ENCODE assay signal across 8 cellular contexts in genomic region chr2:165203689-165204559, GRCh38. TPM values are rescaled to one million over a fixed set of nuclear protein-coding genes. Genes with fewer than 3 reads are reported as not detected.
DNase-seq lines count a peak whose midpoint lies in the region; ATAC-seq, FAIRE-seq and TF ChIP-seq lines count a peak whose summit lies in the region.

TSS of gene SCN3A (minus strand) at chr2:165204050. CDS start at chr2:165176394, 27,656 bp downstream.

- no peaks in the 10 kb centered on the region for H3K79me2 ChIP-seq in smooth muscle cell (ENCODE audit: low read depth)

- no peaks in the 10 kb centered on the region for H3K4me1 ChIP-seq in smooth muscle cell (ENCODE audit: low read depth)

- peak within 1 kb of the TSS; percentile 80 for H3K4me3 Mint-ChIP-seq in activated B cell treated with CpG ODN at 0.5 μM for 24 hours

- ATAC-seq in HG02981 (IDR thresholded peaks at IDR 0.05; ENCODE audit: unreplicated experiment) (peak; percentile 41), activated B cell treated with CpG ODN at 0.5 μM for 24 hours (ENCODE audit: low read depth) (peak; percentile 57)

- intact Hi-C loops in activated B cell treated with CpG ODN at 0.5 μM for 24 hours (cut with micrococcal nuclease), result loop anchor here (1.0 to 10.0 kb wide), 8 partner anchors 59 to 748 kb away; partner anchors contain the start of genes COBLL1 and TTC21B

- no peaks in the 10 kb centered on the region for H4K20me1 ChIP-seq in smooth muscle cell (ENCODE audit: low read depth)

- H3F3A ChIP-seq in smooth muscle cell (ENCODE audit: low read depth), result no peaks in the 10 kb centered on the region

- WGBS in smooth muscle cell (ENCODE audit: low lambda C conversion rate), result 20% methylated on average over 8 of the region's 8 CpGs

- no peak within 1 kb of the TSS for H2AFZ ChIP-seq in smooth muscle cell (ENCODE audit: low read depth)

- H3K27me3 Mint-ChIP-seq in activated B cell treated with CpG ODN at 0.5 μM for 24 hours, result no peaks in the 10 kb centered on the region

- no peaks in the 10 kb centered on the region for H3K9me3 ChIP-seq in smooth muscle cell (replicated peaks; ENCODE audit: low read depth)

- H3K9me3 Mint-ChIP-seq in activated B cell treated with CpG ODN at 0.5 μM for 24 hours, result no peaks in the 10 kb centered on the region

- POLR2A ChIA-PET in BJ (lab: Charles Lee), result interaction anchor here (0.6 kb wide), 1 partner anchor 189 kb away, joined by 5 read pairs; no protein-coding TSS in a partner anchor
- POLR2A ChIA-PET in activated B cell treated with CpG ODN at 0.5 μM for 24 hours (lab: Charles Lee), result interaction anchor here (0.6 to 1.3 kb wide), 6 partner anchors 10 to 211 kb away, joined by 3 to 12 read pairs (median 6); no protein-coding TSS in a partner anchor

- CTCF ChIA-PET in BJ (lab: Yijun Ruan, JAX) (interaction anchor here (0.8 to 4.4 kb wide), 18 partner anchors 11 to 644 kb away, joined by 3 to 28 read pairs (median 4); no protein-coding TSS in a partner anchor), activated B cell treated with CpG ODN at 0.5 μM for 24 hours (lab: Charles Lee) (interaction anchor here (0.6 to 9.0 kb wide), 19 partner anchors 9 to 670 kb away, joined by 3 to 104 read pairs (median 3); no protein-coding TSS in a partner anchor)

- no peak within 1 kb of the TSS for H3K4me2 ChIP-seq in smooth muscle cell

- peaks cover 29% of the 10 kb centered on the region for H3K4me1 Mint-ChIP-seq in activated B cell treated with CpG ODN at 0.5 μM for 24 hours

- no peak within 1 kb of the TSS for H3K9ac ChIP-seq in smooth muscle cell (ENCODE audit: low read depth)

- no peaks in the 10 kb centered on the region for H3K27me3 ChIP-seq in BJ (ENCODE audit: control insufficient read depth, insufficient read depth, low read length)
- H3K27me3 ChIP-seq in smooth muscle cell (ENCODE audit: low read depth), result no peaks in the 10 kb centered on the region

- no peaks in the 10 kb centered on the region for H3K36me3 Mint-ChIP-seq in activated B cell treated with CpG ODN at 0.5 μM for 24 hours (ENCODE audit: low read depth)

- H3K27ac ChIP-seq in smooth muscle cell (ENCODE audit: low read depth), result no peak within 1 kb of the TSS

- no peaks in the 10 kb centered on the region for H3K36me3 ChIP-seq in BJ (ENCODE audit: control insufficient read depth, insufficient read depth, low read length)
- no peaks in the 10 kb centered on the region for H3K36me3 ChIP-seq in smooth muscle cell (ENCODE audit: low read depth)

- peak; percentile 47 for FAIRE-seq in GM18507 (lab: Jason Lieb, UNC)

- DNase-seq in BJ (ENCODE audit: low read depth) (peak; percentile 7), GM18507 (ENCODE audit: extremely low spot score, insufficient read length, low read depth) (no peak), NCI-H2081 treated with DMSO at 0.1 percent for 48 hours (lab: John Stamatoyannopoulos, UW) (peak; percentile 88), activated B cell treated with CpG ODN at 0.5 μM for 24 hours (no peak), hepatic stellate cell (ENCODE audit: low spot score) (peak; percentile 5), smooth muscle cell (lab: John Stamatoyannopoulos, UW; ENCODE audit: unreplicated experiment) (no peak)
- DNase-seq in activated naive CD4-positive, alpha-beta T cell (lab: John Stamatoyannopoulos, UW), result no peak

- peak; percentile 78 for TF ChIP-seq CTCF in BJ (IDR thresholded peaks at IDR 0.05; ENCODE audit: insufficient read depth, low read depth, low read length)
- TF ChIP-seq CTCF in activated B cell treated with CpG ODN at 0.5 μM for 24 hours (IDR thresholded peaks at IDR 0.05), result no peak
- TF ChIP-seq CTCF in smooth muscle cell (IDR thresholded peaks at IDR 0.05; ENCODE audit: borderline replicate concordance, insufficient read depth, poor library complexity, severe bottlenecking), result peak; percentile 80

- H3K4me3 ChIP-seq in BJ (ENCODE audit: low read depth, low read length) (no peak within 1 kb of the TSS), smooth muscle cell (no peak within 1 kb of the TSS)

- H3K27ac Mint-ChIP-seq in activated B cell treated with CpG ODN at 0.5 μM for 24 hours, result peak within 1 kb of the TSS; percentile 73

RNA-seq across cellular contexts. Expression of gene SCN3A, which starts in this region (rescaled TPM):
- polyA plus RNA-seq in BJ (2011; rRNA removed), result 0.78 and 1.2 TPM in 2 replicates
- polyA minus RNA-seq in BJ (2011; rRNA and poly(A)+ RNA removed), result 0.76 and 1.0 TPM in 2 replicates
- total RNA-seq in activated B cell treated with CpG ODN at 0.5 μM for 24 hours, result 2.2 and 2.6 TPM in 2 replicates
- not detected in 2 replicates for total RNA-seq in smooth muscle cell
- not detected in 2 replicates for polyA plus RNA-seq in smooth muscle cell

Comparison
In these comparisons a context has a peak if more than half of its experiments do, and no peak if none do; other contexts are left out.
1. DNase-seq: peak in BJ (single experiment), NCI-H2081 treated with DMSO at 0.1 percent for 48 hours (single experiment) and hepatic stellate cell (single experiment); none in GM18507 (single experiment), activated B cell treated with CpG ODN at 0.5 μM for 24 hours (single experiment), smooth muscle cell (single experiment) and activated naive CD4-positive, alpha-beta T cell (0 of 4).